10 cellular contexts compared by ENCODE assay signal in the genomic region with DNA sequence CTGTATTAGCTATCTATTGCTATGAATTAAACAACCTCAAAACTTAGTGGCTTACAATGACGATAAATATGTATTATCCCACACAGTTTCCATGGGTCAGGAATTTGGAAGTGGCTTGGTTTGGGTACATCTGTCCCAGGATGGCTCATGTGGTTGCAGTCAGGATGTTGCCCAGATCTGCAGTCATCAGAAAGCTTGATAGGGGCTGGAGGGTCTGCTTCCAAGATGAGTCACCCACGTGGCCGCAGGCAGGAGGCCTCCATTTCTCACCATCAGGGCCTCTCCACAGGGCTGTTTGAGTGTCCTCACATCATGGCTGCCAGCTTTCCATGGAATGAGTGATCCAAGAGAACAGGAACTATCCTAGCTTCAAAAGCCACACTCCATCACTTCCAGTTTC. TPM values are rescaled to one million over a fixed set of nuclear protein-coding genes. Genes with fewer than 3 reads are reported as not detected.
"Had no signal": no experiment of that assay in that cellular context is flagged by ENCODE, and none has a peak within 500 bp of the region (broad histone marks: within the 10 kb centered on the region; RNA-seq: fewer than 3 reads in every experiment).

No MANE protein-coding gene starts in this region.

- H3K36me3 ChIP-seq: cardiac muscle cell, right lobe of liver, transverse colon had no signal

- DNase-seq: foreskin keratinocyte, left cardiac atrium, psoas muscle, right lobe of liver, substantia nigra, transverse colon had no signal

- H3K4me3 Mint-ChIP-seq: nephron, WTC11 had no signal

- H3K4me3 ChIP-seq: cardiac muscle cell, psoas muscle, right lobe of liver, transverse colon had no signal

- H3K27me3 ChIP-seq: cardiac muscle cell, right lobe of liver, transverse colon had no signal

- H3K27ac Mint-ChIP-seq: nephron, WTC11 had no signal

- ATAC-seq: foreskin keratinocyte, left cardiac atrium, psoas muscle, right lobe of liver, WTC11 had no signal

- H3K9me3 ChIP-seq: psoas muscle, right lobe of liver, transverse colon had no signal

- H3K27ac ChIP-seq: cardiac muscle cell, foreskin keratinocyte, psoas muscle, right lobe of liver, transverse colon had no signal

- H3K4me1 Mint-ChIP-seq: nephron, WTC11 had no signal

- H3K4me1 ChIP-seq: foreskin keratinocyte, psoas muscle, right lobe of liver, transverse colon had no signal

RNA-seq across cellular contexts. Expression of a gene that starts 46.4 kb away (rescaled TPM):
- total RNA-seq: foreskin keratinocyte, omental fat pad, WTC11 had no signal
- polyA plus RNA-seq: cardiac muscle cell, foreskin keratinocyte had no signal
